ENCODE assay signal across 1 cellular context in the genomic region with DNA sequence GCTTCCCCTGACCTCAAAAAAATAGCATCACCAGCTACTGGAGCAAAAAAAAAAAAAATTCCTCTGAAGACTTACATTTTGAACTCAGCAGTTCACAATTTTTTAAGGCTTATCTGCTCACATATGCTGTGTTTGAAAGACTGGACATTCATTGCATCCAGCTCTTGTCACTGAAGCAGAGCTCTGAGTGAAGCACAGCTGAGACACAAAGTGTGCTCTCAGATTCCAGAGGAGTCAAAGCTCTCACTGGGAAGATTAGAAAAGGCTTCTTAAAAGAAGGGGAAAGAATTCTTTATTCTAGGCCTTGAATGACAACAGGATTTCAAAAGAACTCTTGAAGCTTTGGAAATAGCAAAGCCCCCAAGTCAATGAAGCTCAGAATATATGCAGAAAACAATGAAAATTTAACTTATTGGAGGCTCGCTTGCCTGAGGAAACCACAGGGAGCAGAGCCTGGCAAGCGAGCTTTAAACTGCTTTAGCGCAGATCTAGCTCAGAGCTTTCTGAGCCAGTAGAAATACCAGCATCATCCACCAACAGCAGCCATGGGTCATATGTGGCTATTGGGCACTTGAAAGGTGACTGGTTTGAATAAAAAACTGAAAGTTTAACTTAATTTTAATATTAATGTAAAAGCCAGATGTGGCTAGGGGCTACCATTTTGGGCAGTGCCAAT.
TF ChIP-seq lines count a peak whose summit lies in the region.

No MANE protein-coding gene starts in this region.

TF ChIP-seq in WTC11, 78 proteins besides CTCF, POLR2A, EP300 and RAD21 (continued from another document):
- TF ChIP-seq, protein P1, sequence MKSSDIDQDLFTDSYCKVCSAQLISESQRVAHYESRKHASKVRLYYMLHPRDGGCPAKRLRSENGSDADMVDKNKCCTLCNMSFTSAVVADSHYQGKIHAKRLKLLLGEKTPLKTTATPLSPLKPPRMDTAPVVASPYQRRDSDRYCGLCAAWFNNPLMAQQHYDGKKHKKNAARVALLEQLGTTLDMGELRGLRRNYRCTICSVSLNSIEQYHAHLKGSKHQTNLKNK (CRISPR knock-in tag; IDR thresholded peaks at IDR 0.05) = no peak
- TF ChIP-seq, protein P2, sequence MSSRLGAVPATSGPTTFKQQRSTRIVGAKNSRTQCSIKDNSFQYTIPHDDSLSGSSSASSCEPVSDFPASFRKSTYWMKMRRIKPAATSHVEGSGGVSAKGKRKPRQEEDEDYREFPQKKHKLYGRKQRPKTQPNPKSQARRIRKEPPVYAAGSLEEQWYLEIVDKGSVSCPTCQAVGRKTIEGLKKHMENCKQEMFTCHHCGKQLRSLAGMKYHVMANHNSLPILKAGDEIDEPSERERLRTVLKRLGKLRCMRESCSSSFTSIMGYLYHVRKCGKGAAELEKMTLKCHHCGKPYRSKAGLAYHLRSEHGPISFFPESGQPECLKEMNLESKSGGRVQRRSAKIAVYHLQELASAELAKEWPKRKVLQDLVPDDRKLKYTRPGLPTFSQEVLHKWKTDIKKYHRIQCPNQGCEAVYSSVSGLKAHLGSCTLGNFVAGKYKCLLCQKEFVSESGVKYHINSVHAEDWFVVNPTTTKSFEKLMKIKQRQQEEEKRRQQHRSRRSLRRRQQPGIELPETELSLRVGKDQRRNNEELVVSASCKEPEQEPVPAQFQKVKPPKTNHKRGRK (CRISPR knock-in tag; IDR thresholded peaks at IDR 0.05; ENCODE audit: borderline replicate concordance) = no peak
- TF ChIP-seq, protein P3, sequence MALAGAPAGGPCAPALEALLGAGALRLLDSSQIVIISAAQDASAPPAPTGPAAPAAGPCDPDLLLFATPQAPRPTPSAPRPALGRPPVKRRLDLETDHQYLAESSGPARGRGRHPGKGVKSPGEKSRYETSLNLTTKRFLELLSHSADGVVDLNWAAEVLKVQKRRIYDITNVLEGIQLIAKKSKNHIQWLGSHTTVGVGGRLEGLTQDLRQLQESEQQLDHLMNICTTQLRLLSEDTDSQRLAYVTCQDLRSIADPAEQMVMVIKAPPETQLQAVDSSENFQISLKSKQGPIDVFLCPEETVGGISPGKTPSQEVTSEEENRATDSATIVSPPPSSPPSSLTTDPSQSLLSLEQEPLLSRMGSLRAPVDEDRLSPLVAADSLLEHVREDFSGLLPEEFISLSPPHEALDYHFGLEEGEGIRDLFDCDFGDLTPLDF (CRISPR knock-in tag; IDR thresholded peaks at IDR 0.05) = no peak
- no peak for TF ChIP-seq ESRRA (CRISPR knock-in tag; IDR thresholded peaks at IDR 0.05; ENCODE audit: borderline replicate concordance)
